Comparison of ENCODE assay signal across 8 cellular contexts in the genomic region with DNA sequence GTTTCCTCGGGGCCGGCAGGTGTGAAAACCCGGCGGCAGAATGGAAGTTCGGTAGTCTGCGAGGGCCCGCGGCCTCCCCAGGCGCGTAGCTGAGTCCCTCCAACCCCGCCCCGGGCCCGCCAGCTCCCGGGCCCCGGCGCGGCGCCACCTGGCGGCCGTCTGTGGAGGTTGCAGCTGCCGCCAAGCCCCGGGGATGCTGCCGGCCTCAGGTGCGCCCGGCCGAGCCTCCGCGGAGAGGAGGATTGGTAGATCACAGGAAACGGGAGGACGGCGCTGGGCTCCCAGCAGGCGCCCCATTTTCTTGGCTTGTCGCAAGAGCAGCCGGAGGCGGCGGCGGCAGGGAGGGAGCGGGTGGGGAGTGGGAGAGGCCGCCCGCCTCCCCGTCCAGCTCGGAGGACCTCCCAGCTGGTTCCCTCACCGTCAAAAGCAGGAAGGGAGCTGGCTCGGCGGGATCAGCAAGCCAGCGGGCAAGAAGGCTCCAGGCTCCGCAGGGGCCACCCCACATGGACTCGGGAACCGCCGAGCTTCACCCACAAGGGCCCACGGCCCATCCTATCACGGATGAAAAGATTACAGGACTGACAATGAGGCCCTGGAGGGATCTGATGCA. TPM values are rescaled to one million over a fixed set of nuclear protein-coding genes. Genes with fewer than 3 reads are reported as not detected.
DNase-seq lines count a peak whose midpoint lies in the region; ATAC-seq and TF ChIP-seq lines count a peak whose summit lies in the region.
"Not testable (repeated sequence)": the region's sequence is repeated elsewhere in the genome, so short reads cannot be mapped to it uniquely, and the experiment has no call there.

No MANE protein-coding gene starts in this region.

- 2 to 5% methylated on average over 11 to 35 of the region's 52 CpGs for WGBS in heart right ventricle, 2 donors

- not testable (repeated sequence) for H3K4me1 ChIP-seq in heart right ventricle; thoracic aorta (ENCODE audit: control insufficient read depth in 1 of 2, low read depth in 2 of 2)

- H3K4me2 ChIP-seq in SU-DHL-6 (ENCODE audit: low read depth, low read length, poor library complexity, severe bottlenecking), result peak overlapping the region; percentile 46

- H3K27ac ChIP-seq in SU-DHL-6 (ENCODE audit: low read depth, low read length) (0 out of 2 replicates have a peak overlapping the region, but pooled peaks have one; percentile 45), heart right ventricle (peak overlapping the region in 9 of 10 donors; percentile 75 to 87 (median 82)), thoracic aorta (peak overlapping the region; percentile 72 to 77)

- DNase-seq in GM10266 (ENCODE audit: extremely low spot score), result peak; percentile 69
- peak; percentile 84 for DNase-seq in NAMALWA (ENCODE audit: low spot score)
- DNase-seq in activated naive CD8-positive, alpha-beta T cell treated with anti-CD3 and anti-CD28 coated beads, Interleukin-2, amount 50 U/mL, for 16 hours (ENCODE audit: low read depth, low spot score), result peak; percentile 54
- peak; percentile 56 to 75 for DNase-seq in heart right ventricle
- peak; percentile 28 for DNase-seq in pons (ENCODE audit: low spot score)
- DNase-seq in thoracic aorta (ENCODE audit: low spot score), result not testable (repeated sequence)

- H3K9me2 ChIP-seq in SU-DHL-6 (replicated peaks; ENCODE audit: insufficient read depth, low read length), result not testable (repeated sequence)

- H3K9ac ChIP-seq in SU-DHL-6 (ENCODE audit: low read length), result peak overlapping the region; percentile 54

- not testable (repeated sequence) for H3K36me3 ChIP-seq in SU-DHL-6 (ENCODE audit: low read length); heart right ventricle; thoracic aorta

- not testable (repeated sequence) for H4K20me1 ChIP-seq in SU-DHL-6 (ENCODE audit: low read depth, low read length)

- not testable (repeated sequence) for H3K79me2 ChIP-seq in SU-DHL-6 (ENCODE audit: insufficient read depth, low read length)

- ATAC-seq in HG02588 (IDR thresholded peaks at IDR 0.05; ENCODE audit: unreplicated experiment), result peak; percentile 86
- peak; percentile 93 to 97 (median 95) for ATAC-seq in heart right ventricle
- ATAC-seq in thoracic aorta (ENCODE audit: insufficient number of reproducible peaks, low FRiP score, low read depth), result peak; percentile 85

- H2AFZ ChIP-seq in SU-DHL-6 (ENCODE audit: low read depth, low read length, severe bottlenecking), result not testable (repeated sequence)

- not testable (repeated sequence) for H3K27me3 ChIP-seq in SU-DHL-6 (ENCODE audit: low read length); heart right ventricle; thoracic aorta (replicated peaks; ENCODE audit: insufficient read depth)

- H3K9me3 ChIP-seq in SU-DHL-6 (ENCODE audit: insufficient read depth, low read length); heart right ventricle; thoracic aorta: not testable (repeated sequence)

- H3K4me3 ChIP-seq in SU-DHL-6 (ENCODE audit: insufficient read depth, low read length, poor library complexity, severe bottlenecking), result peak overlapping the region; percentile 50
- H3K4me3 ChIP-seq in heart right ventricle, result peak overlapping the region; percentile 46 to 71 (median 61)
- peak overlapping the region; percentile 79 for H3K4me3 ChIP-seq in thoracic aorta

- not testable (repeated sequence) for H3F3A ChIP-seq in SU-DHL-6 (ENCODE audit: insufficient read depth)

- intact Hi-C loops in heart right ventricle (cut with DNase I), result not testable (repeated sequence)

- TF ChIP-seq CTCF in GM10266 (IDR thresholded peaks at IDR 0.05; ENCODE audit: control insufficient read depth, insufficient read depth, low read depth, missing control alignments) (peak; percentile 77), heart right ventricle (IDR thresholded peaks at IDR 0.05) (peak in 8 of 9 donors; percentile 34 to 60 (median 50)), thoracic aorta (IDR thresholded peaks at IDR 0.05) (peak; percentile 63)
- not testable (repeated sequence) for TF ChIP-seq CTCF in SU-DHL-6 (IDR thresholded peaks at IDR 0.05; ENCODE audit: insufficient read depth, low read length, poor library complexity, severe bottlenecking)

RNA-seq across cellular contexts. Expression of gene FCGR1A, which starts 10.5 kb away (rescaled TPM):
- total RNA-seq in heart right ventricle, result 10 to 100 TPM in 1 of 10 donors, 1 to 10 TPM in 7, under 1 TPM in 1, not detected in 1; 0.42 to 17.8 (median 1.3) TPM
- polyA plus RNA-seq in heart right ventricle, result 1 to 10 TPM; 3.4 to 5.5 TPM
- 10 to 100 TPM; 15.8 to 37.1 TPM for total RNA-seq in thoracic aorta
